9 cellular contexts compared by ENCODE assay signal in the genomic region with DNA sequence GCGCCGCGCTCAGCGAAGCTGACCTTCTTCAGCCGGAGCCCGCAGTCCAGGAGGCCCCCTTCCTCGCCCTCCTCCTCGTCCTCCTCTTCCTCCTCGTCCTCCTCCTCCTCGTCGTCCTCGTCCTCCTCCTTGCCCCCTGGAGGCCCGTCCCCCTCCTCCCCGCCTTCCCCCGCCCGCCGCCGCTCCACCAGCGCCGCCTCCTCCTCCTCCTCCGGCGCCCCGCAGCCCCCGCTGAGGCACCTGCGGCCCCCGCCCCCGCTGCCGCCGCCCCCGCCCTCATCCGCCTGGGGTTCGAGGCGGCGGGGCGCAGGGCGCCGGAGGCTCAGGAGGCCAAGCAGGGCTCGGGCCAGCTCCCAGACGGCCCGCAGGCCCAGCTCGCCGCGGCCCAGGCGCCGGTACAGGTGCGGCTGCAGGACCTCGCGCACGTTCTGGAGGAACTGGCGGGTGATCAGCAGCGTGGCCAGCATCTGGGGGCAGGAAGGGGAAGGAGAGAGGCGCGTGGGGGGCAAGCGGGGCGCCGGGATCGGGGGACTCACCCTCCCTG. TPM values are rescaled to one million over a fixed set of nuclear protein-coding genes. Genes with fewer than 3 reads are reported as not detected.
DNase-seq lines count a peak whose midpoint lies in the region; ATAC-seq and TF ChIP-seq lines count a peak whose summit lies in the region.
"Had no signal": no experiment of that assay in that cellular context is flagged by ENCODE, and none has a peak within 500 bp of the region (broad histone marks: within the 10 kb centered on the region; RNA-seq: fewer than 3 reads in every experiment).

No MANE protein-coding gene starts in this region.

- H3K36me3 Mint-ChIP-seq in Calu3 (ENCODE audit: insufficient read depth, unreplicated experiment): peaks cover 7% of the 10 kb centered on the region

- ATAC-seq in mucosa of descending colon: peak; percentile 21

- no peaks in the 10 kb centered on the region for H3K4me1 Mint-ChIP-seq in Calu3 (ENCODE audit: low read depth, unreplicated experiment)

- TF ChIP-seq CTCF in C4-2B (conservative IDR thresholded peaks at IDR 0.05) (no peak), mucosa of descending colon (IDR thresholded peaks at IDR 0.05) (no peak), Calu3 (IDR thresholded peaks at IDR 0.05; ENCODE audit: unreplicated experiment) (no peak)

- intact Hi-C loops in mucosa of descending colon (cut with DNase I, micrococcal nuclease) (no loop called here), Calu3 (cut with micrococcal nuclease; ENCODE audit: unreplicated experiment) (no loop called here)

- in situ Hi-C loops in HAP-1 (cut with MboI; ENCODE audit: low sequenced_read_pairs): no loop called here

- H3K27me3 ChIP-seq in HAP-1 (ENCODE audit: low read depth): no peaks in the 10 kb centered on the region

- no peak overlapping the region for H3K27ac Mint-ChIP-seq in Calu3 (ENCODE audit: unreplicated experiment)

- CTCF ChIA-PET in Calu3 (lab: Charles Lee): no interaction called here

- H3K9me3 ChIP-seq in mucosa of descending colon (no peaks in the 10 kb centered on the region), HAP-1 (no peaks in the 10 kb centered on the region)

- H3K4me3 Mint-ChIP-seq in Calu3 (ENCODE audit: low read depth, unreplicated experiment): no peak overlapping the region

- no peaks in the 10 kb centered on the region for H3K9me3 Mint-ChIP-seq in Calu3 (ENCODE audit: low read depth, unreplicated experiment)

- H3K27ac ChIP-seq in C4-2B: peak overlapping the region; percentile 81
- H3K27ac ChIP-seq: foreskin keratinocyte had no signal

- H3K36me3 ChIP-seq in mucosa of descending colon (ENCODE audit: low read depth): no peaks in the 10 kb centered on the region
- 0 out of 2 replicates have a peak, but pooled peaks cover 7% of the 10 kb centered on the region for H3K36me3 ChIP-seq in HAP-1 (replicated peaks)

- H3K4me1 ChIP-seq in mucosa of descending colon (ENCODE audit: low read depth) (peaks cover 16% of the 10 kb centered on the region), HAP-1 (no peaks in the 10 kb centered on the region)
- H3K4me1 ChIP-seq: foreskin keratinocyte had no signal

- no peak for DNase-seq in Jurkat, Clone E6-1 (ENCODE audit: low read depth, low spot score)
- DNase-seq in central memory CD4-positive, alpha-beta T cell: peak; percentile 30
- DNase-seq in mucosa of descending colon (peak in 2 of 3 donors; percentile 59 to 60), mesenteric fat pad (ENCODE audit: low spot score) (no peak), HAP-1 (ENCODE audit: low spot score in 2 of 2) (no peak), NCI-H524 (lab: John Stamatoyannopoulos, UW) (no peak), Calu3 (no peak)
- DNase-seq: foreskin keratinocyte had no signal

- no TSS peak for BruUV-seq in Calu3 (replicated peaks; lab: Mats Ljungman, UMichigan)

- H3K4me3 ChIP-seq in Jurkat, Clone E6-1 (ENCODE audit: low read length): peak overlapping the region; percentile 54
- peak overlapping the region; percentile 17 for H3K4me3 ChIP-seq in mucosa of descending colon
- no peak overlapping the region for H3K4me3 ChIP-seq in HAP-1

- H3K27me3 Mint-ChIP-seq in Calu3 (ENCODE audit: unreplicated experiment): no peaks in the 10 kb centered on the region

RNA-seq across cellular contexts. Expression of gene ANO8, which starts 6.1 kb away (rescaled TPM):
- polyA plus RNA-seq in Jurkat, Clone E6-1 (2012; ENCODE audit: insufficient read depth, insufficient read length): 11.2 TPM
- total RNA-seq in mucosa of descending colon (1 to 10 TPM; 7.1 to 9.4 (median 8.6) TPM), mesenteric fat pad (16.2 TPM), Calu3 (2022) (9.6 and 10.5 TPM in 2 replicates)

RNA-seq across cellular contexts. Expression of gene GTPBP3, which starts 8.8 kb away (rescaled TPM):
- polyA plus RNA-seq in Jurkat, Clone E6-1 (2012; ENCODE audit: insufficient read depth, insufficient read length): 38.3 TPM
- total RNA-seq in mucosa of descending colon: 10 to 100 TPM; 16.1 to 24.3 (median 16.8) TPM
- total RNA-seq in mesenteric fat pad: 13.1 TPM
- total RNA-seq in Calu3 (2022): 30.6 and 40.9 TPM in 2 replicates

RNA-seq across cellular contexts. Expression of gene DDA1, which starts 19.2 kb away (rescaled TPM):
- polyA plus RNA-seq in Jurkat, Clone E6-1 (2012; ENCODE audit: insufficient read depth, insufficient read length): 89.4 TPM
- total RNA-seq in mucosa of descending colon (10 to 100 TPM; 38.3 to 51.4 (median 48.3) TPM), mesenteric fat pad (45.6 TPM), Calu3 (2022) (50.8 and 54.9 TPM in 2 replicates)

RNA-seq across cellular contexts. Expression of gene MRPL34, which starts 22.9 kb away (rescaled TPM):
- polyA plus RNA-seq in Jurkat, Clone E6-1 (2012; ENCODE audit: insufficient read depth, insufficient read length): 152 TPM
- total RNA-seq in mucosa of descending colon: 100 to 1,000 TPM; 124 to 148 (median 145) TPM
- 99.2 TPM for total RNA-seq in mesenteric fat pad
- 37.9 and 38.4 TPM in 2 replicates for total RNA-seq in Calu3 (2022)

RNA-seq across cellular contexts. Expression of gene ABHD8, which starts 25.4 kb away (rescaled TPM):
- polyA plus RNA-seq in Jurkat, Clone E6-1 (2012; ENCODE audit: insufficient read depth, insufficient read length): 11.7 TPM
- total RNA-seq in mucosa of descending colon: 10 to 100 TPM in 1 of 3 donors, 1 to 10 TPM in 2; 3.0 to 18.0 (median 4.5) TPM
- total RNA-seq in mesenteric fat pad: 12.9 TPM
- 6.0 and 6.2 TPM in 2 replicates for total RNA-seq in Calu3 (2022)

Comparison
In these comparisons a context has a peak if more than half of its experiments do, and no peak if none do; other contexts are left out.
1. DNase-seq: peak in central memory CD4-positive, alpha-beta T cell (single experiment) and mucosa of descending colon (2 of 3); none in Jurkat, Clone E6-1 (single experiment), mesenteric fat pad (single experiment), HAP-1 (0 of 2), NCI-H524 (0 of 2) and Calu3 (single experiment).